In the genomic region with DNA sequence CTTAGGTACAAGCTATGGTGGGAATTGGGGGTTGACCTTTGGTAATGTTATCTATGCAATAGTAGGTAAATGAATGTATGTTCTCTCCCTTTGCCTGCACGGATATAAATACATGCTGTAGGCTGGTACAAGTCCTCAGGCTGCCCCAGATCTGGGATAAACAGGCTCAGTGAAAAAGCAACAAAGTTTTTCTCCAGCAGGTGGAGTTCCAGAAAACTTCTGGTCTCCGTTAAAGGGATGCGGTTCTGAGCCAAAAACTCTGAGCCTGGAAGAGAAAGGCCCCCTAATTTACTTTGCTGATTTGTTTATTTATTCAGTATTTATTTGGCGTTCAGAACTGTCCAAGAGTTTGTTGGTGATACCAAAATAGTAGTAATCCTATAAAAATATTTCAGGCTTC, we compare ENCODE assay signal across 13 cellular contexts.
DNase-seq lines count a peak whose midpoint lies in the region; ATAC-seq, FAIRE-seq and TF ChIP-seq lines count a peak whose summit lies in the region.
"Had no signal": no experiment of that assay in that cellular context is flagged by ENCODE, and none has a peak within 500 bp of the region (broad histone marks: within the 10 kb centered on the region; RNA-seq: fewer than 3 reads in every experiment).

No MANE protein-coding gene starts in this region.

- no peaks in the 10 kb centered on the region for H3K36me3 Mint-ChIP-seq in T-helper 17 cell (ENCODE audit: low read depth)
- H3K36me3 Mint-ChIP-seq: activated naive CD8-positive, alpha-beta T cell treated with anti-CD3 and anti-CD28 coated beads, Interleukin-2, amount 10 ng/mL, durations not matched to agents 7 days and 5 days had no signal

- H3K27ac ChIP-seq in kidney (ENCODE audit: low read depth in 2 of 2, low read length in 2 of 2) (no peak overlapping the region), upper lobe of right lung (no peak overlapping the region)
- H3K27ac ChIP-seq: BLaER1 had no signal

- H3K4me3 Mint-ChIP-seq in T-helper 17 cell: no peak overlapping the region
- H3K4me3 Mint-ChIP-seq: activated CD4-positive, alpha-beta T cell treated with anti-CD3 and anti-CD28 coated beads for 36 hours; activated naive CD8-positive, alpha-beta T cell treated with anti-CD3 and anti-CD28 coated beads, Interleukin-2, amount 10 ng/mL, durations not matched to agents 7 days and 5 days had no signal

- intact Hi-C loops in kidney (cut with DNase I) (no loop called here), upper lobe of right lung (cut with DNase I) (no loop called here)

- H3K36me3 ChIP-seq in kidney (ENCODE audit: control insufficient read depth in 1 of 2, insufficient read depth in 2 of 2, low read length in 2 of 2): no peaks in the 10 kb centered on the region
- H3K36me3 ChIP-seq in upper lobe of right lung: no peaks in the 10 kb centered on the region
- H3K36me3 ChIP-seq: BLaER1 had no signal

- H3K4me3 ChIP-seq in kidney (ENCODE audit: low read length in 2 of 2) (no peak overlapping the region), upper lobe of right lung (no peak overlapping the region)
- H3K4me3 ChIP-seq: BLaER1 had no signal

- H3K4me1 ChIP-seq in kidney (ENCODE audit: control insufficient read depth in 1 of 2, insufficient read depth in 1 of 2, low read depth in 1 of 2, low read length in 2 of 2) (no peaks in the 10 kb centered on the region), upper lobe of right lung (peaks cover 5% of the 10 kb centered on the region)
- H3K4me1 ChIP-seq: BLaER1 had no signal

- H3K4me1 Mint-ChIP-seq in T-helper 17 cell: peaks cover 4% of the 10 kb centered on the region
- H3K4me1 Mint-ChIP-seq: activated CD4-positive, alpha-beta T cell treated with anti-CD3 and anti-CD28 coated beads for 36 hours; activated naive CD8-positive, alpha-beta T cell treated with anti-CD3 and anti-CD28 coated beads, Interleukin-2, amount 10 ng/mL, durations not matched to agents 7 days and 5 days had no signal

- H3K27me3 ChIP-seq in upper lobe of right lung: no peaks in the 10 kb centered on the region
- H3K27me3 ChIP-seq: BLaER1 had no signal

- no peak overlapping the region for H3K9ac ChIP-seq in kidney (ENCODE audit: low read length in 2 of 2)
- H3K9ac ChIP-seq: BLaER1 had no signal

- H3K9me3 ChIP-seq in T-helper 17 cell (ENCODE audit: control insufficient read depth, low read length, poor library complexity, severe bottlenecking) (no peaks in the 10 kb centered on the region), kidney (ENCODE audit: control insufficient read depth in 1 of 2, low read length in 2 of 2) (no peaks in the 10 kb centered on the region), upper lobe of right lung (no peaks in the 10 kb centered on the region)
- H3K9me3 ChIP-seq: BLaER1 had no signal

- peaks cover 43% of the 10 kb centered on the region for H3K27me3 Mint-ChIP-seq in T-helper 17 cell

- peak; percentile 42 for TF ChIP-seq CTCF in kidney (IDR thresholded peaks at IDR 0.05; ENCODE audit: borderline replicate concordance, extremely low read depth, insufficient read depth)
- peak; percentile 39 for TF ChIP-seq CTCF in upper lobe of right lung (IDR thresholded peaks at IDR 0.05)

- ATAC-seq in T-helper 17 cell (no peak), upper lobe of right lung (peak; percentile 9), GM21447 (IDR thresholded peaks at IDR 0.05; ENCODE audit: unreplicated experiment) (no peak)
- ATAC-seq: activated CD4-positive, alpha-beta T cell treated with anti-CD3 and anti-CD28 coated beads for 36 hours had no signal

- no peak for FAIRE-seq in kidney (lab: Jason Lieb, UNC)

- H3K27ac Mint-ChIP-seq in T-helper 17 cell: peak overlapping the region; percentile 3
- H3K27ac Mint-ChIP-seq: activated CD4-positive, alpha-beta T cell treated with anti-CD3 and anti-CD28 coated beads for 36 hours; activated naive CD8-positive, alpha-beta T cell treated with anti-CD3 and anti-CD28 coated beads, Interleukin-2, amount 10 ng/mL, durations not matched to agents 7 days and 5 days had no signal

- DNase-seq in SKM-1 treated with dmso at 0.1 percent for 144 hours (lab: John Stamatoyannopoulos, UW; ENCODE audit: unreplicated experiment): peak; percentile 12
- no peak for DNase-seq in SKM-1 (lab: John Stamatoyannopoulos, UW; ENCODE audit: unreplicated experiment)
- no peak for DNase-seq in T-helper 17 cell
- no peak for DNase-seq in kidney
- DNase-seq in upper lobe of right lung: no peak
- no peak for DNase-seq in activated T-cell treated with anti-CD3 and anti-CD28 coated beads, Interleukin-2, amount 50 U/mL, for 1 hour
- no peak for DNase-seq in 8988T
- DNase-seq: activated CD4-positive, alpha-beta T cell treated with anti-CD3 and anti-CD28 coated beads for 36 hours; activated naive CD8-positive, alpha-beta T cell treated with anti-CD3 and anti-CD28 coated beads, Interleukin-2, amount 10 ng/mL, durations not matched to agents 7 days and 5 days; KBM-7; stimulated activated CD4-positive, alpha-beta T cell treated with anti-CD3 and anti-CD28 coated beads, Interleukin-4, amount 100 ng/mL, for 24 hours had no signal
